27 cellular contexts compared by ENCODE assay signal in the genomic region with DNA sequence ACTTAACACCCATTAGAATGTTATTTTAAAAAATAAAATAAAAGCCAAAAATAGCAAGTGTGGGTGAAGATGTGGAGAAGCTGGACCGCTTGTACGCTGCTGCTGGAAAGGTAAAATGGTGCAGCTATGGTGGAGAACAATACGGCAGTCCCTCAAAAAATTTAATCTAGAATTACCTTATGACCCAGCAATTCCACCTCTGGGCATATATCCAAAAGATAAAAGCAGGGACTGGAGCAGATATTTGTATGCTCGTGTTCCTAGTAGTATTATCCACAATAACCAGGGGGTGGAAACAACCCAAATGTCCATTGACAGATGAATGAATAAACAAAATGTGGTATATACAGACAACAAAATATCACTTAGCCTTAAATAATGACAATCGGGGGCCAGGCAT. TPM values are rescaled to one million over a fixed set of nuclear protein-coding genes. Genes with fewer than 3 reads are reported as not detected.
"Had no signal": no experiment of that assay in that cellular context is flagged by ENCODE, and none has a peak within 500 bp of the region (broad histone marks: within the 10 kb centered on the region; RNA-seq: fewer than 3 reads in every experiment).

No MANE protein-coding gene starts in this region.

- H3K36me3 ChIP-seq: Peyer's patch, SJSA1 had no signal

- H3K27me3 ChIP-seq: Peyer's patch, SJSA1 had no signal

- H3K4me3 ChIP-seq: PC-9, Peyer's patch, SJSA1, SK-N-MC had no signal

- H2AFZ ChIP-seq: PC-9 had no signal

- H3K27ac ChIP-seq: PC-9, Peyer's patch, SJSA1, SK-N-MC had no signal

- H3K4me1 ChIP-seq: Peyer's patch, SJSA1 had no signal

- ATAC-seq: Right ventricle myocardium inferior had no signal

- DNase-seq: KBM-7; MV-4-11; NCI-H1048; NCI-H1105; NCI-H1417; NCI-H1436 treated with DMSO at 0.1 percent for 48 hours; NCI-H1694; NCI-H187 treated with DMSO at 0.1 percent for 48 hours; NCI-H2029 treated with DMSO at 0.1 percent for 48 hours; NCI-H2171 treated with DMSO at 0.1 percent for 48 hours; NCI-H524; NCI-H526 treated with DMSO at 0.1 percent for 48 hours; NCI-H748 treated with DMSO at 0.1 percent for 48 hours; NK-92 treated with Interleukin-12 subunit alpha and Interleukin-12 subunit beta, amount 100 ng/mL, for 24 hours; PC-9; Peyer's patch; SIG-M5 had no signal

- H3K9me3 ChIP-seq: Peyer's patch, SJSA1 had no signal

- H3K4me2 ChIP-seq: PC-9 had no signal

RNA-seq across cellular contexts. Expression of gene APOA5, which starts 6.1 kb away (rescaled TPM):
- total RNA-seq: HT1080, LHCN-M2, MCF 10A, NCI-H460, OCI-LY7, PC-9, Right ventricle myocardium inferior, RPMI7951, SJSA1 had no signal
- polyA plus RNA-seq: IgD-negative memory B cell had no signal

RNA-seq across cellular contexts. Expression of gene APOA4, which starts 25.3 kb away (rescaled TPM):
- total RNA-seq: HT1080, LHCN-M2, MCF 10A, NCI-H460, OCI-LY7, PC-9, Right ventricle myocardium inferior, RPMI7951, SJSA1 had no signal
- polyA plus RNA-seq: IgD-negative memory B cell had no signal

RNA-seq across cellular contexts. Expression of gene APOC3, which starts 31.9 kb away (rescaled TPM):
- total RNA-seq: HT1080, LHCN-M2, MCF 10A, NCI-H460, OCI-LY7, PC-9, Right ventricle myocardium inferior, RPMI7951, SJSA1 had no signal
- polyA plus RNA-seq: IgD-negative memory B cell had no signal
